ENCODE assay signal across 15 cellular contexts in genomic region chr1:21560916-21561638, GRCh38. TPM values are rescaled to one million over a fixed set of nuclear protein-coding genes. Genes with fewer than 3 reads are reported as not detected.
DNase-seq lines count a peak whose midpoint lies in the region; ATAC-seq, FAIRE-seq and TF ChIP-seq lines count a peak whose summit lies in the region.
"Had no signal": no experiment of that assay in that cellular context is flagged by ENCODE, and none has a peak within 500 bp of the region (broad histone marks: within the 10 kb centered on the region; RNA-seq: fewer than 3 reads in every experiment).

No MANE protein-coding gene starts in this region.

- no peak overlapping the region for H3K4me3 Mint-ChIP-seq in neural crest cell
- no peak overlapping the region for H3K4me3 Mint-ChIP-seq in activated CD8-positive, alpha-beta memory T cell treated with anti-CD3 and anti-CD28 coated beads, Interleukin-2, amount 10 ng/mL, durations not matched to agents 7 days and 5 days
- H3K4me3 Mint-ChIP-seq: CD14-positive monocyte; CD4-positive, alpha-beta memory T cell; H9 had no signal

- no TSS peak for BruUV-seq in K562 (replicated peaks; lab: Mats Ljungman, UMichigan)

- H3K4me1 ChIP-seq in HEK293 (ENCODE audit: control insufficient read depth, insufficient read depth, low read length) (no peaks in the 10 kb centered on the region), K562 (replicated peaks in 1 of 2; ENCODE audit: control insufficient read depth in 2 of 2, insufficient read depth in 2 of 2, low read length in 2 of 2) (peaks cover 9 to 22% of the 10 kb centered on the region in 2 experiments; a peak in 4 of 5 replicates), aorta (ENCODE audit: control insufficient read depth in 1 of 2, insufficient read depth in 2 of 2, low read length in 2 of 2) (no peaks in the 10 kb centered on the region), ovary (ENCODE audit: insufficient read depth) (no peaks in the 10 kb centered on the region)

- intact Hi-C loops in K562 (cut with micrococcal nuclease) (no loop called here), aorta (cut with DNase I) (no loop called here), ovary (cut with DNase I) (no loop called here)

- H3K27me3 Mint-ChIP-seq in neural crest cell (ENCODE audit: low read depth): no peaks in the 10 kb centered on the region
- peaks cover 9% of the 10 kb centered on the region for H3K27me3 Mint-ChIP-seq in activated CD8-positive, alpha-beta memory T cell treated with anti-CD3 and anti-CD28 coated beads, Interleukin-2, amount 10 ng/mL, durations not matched to agents 7 days and 5 days

- in situ Hi-C loops in K562 (cut with MboI): no loop called here

- TF ChIP-seq EP300 in K562 (IDR thresholded peaks at IDR 0.05; ENCODE audit: low read length) (no peak), ovary (IDR thresholded peaks at IDR 0.05) (no peak)

- no peak overlapping the region for H3K27ac ChIP-seq in HEK293 (ENCODE audit: extremely low read depth, low read depth, low read length)
- no peak overlapping the region for H3K27ac ChIP-seq in K562 (ENCODE audit: extremely low read depth, low read depth, low read length)
- no peak overlapping the region for H3K27ac ChIP-seq in aorta (ENCODE audit: low read depth in 1 of 2, low read length in 2 of 2)
- H3K27ac ChIP-seq in ovary: no peak overlapping the region
- H3K27ac ChIP-seq: BLaER1 had no signal

- CTCF ChIA-PET in HEK293 (lab: Yijun Ruan, JAX): interaction anchor here (0.6 to 1.1 kb wide), 6 partner anchors 12 to 350 kb away, joined by 3 to 5 read pairs (median 4); no protein-coding TSS in a partner anchor
- CTCF ChIA-PET in K562 (lab: Yijun Ruan, JAX; ENCODE audit: low intra/inter-chr PET ratio): no interaction called here
- CTCF ChIA-PET in activated CD8-positive, alpha-beta memory T cell treated with anti-CD3 and anti-CD28 coated beads, Interleukin-2, amount 10 ng/mL, durations not matched to agents 7 days and 5 days (lab: Charles Lee): no interaction called here

- H3K9me3 Mint-ChIP-seq in neural crest cell: no peaks in the 10 kb centered on the region
- H3K9me3 Mint-ChIP-seq in activated CD8-positive, alpha-beta memory T cell treated with anti-CD3 and anti-CD28 coated beads, Interleukin-2, amount 10 ng/mL, durations not matched to agents 7 days and 5 days (ENCODE audit: low read depth): no peaks in the 10 kb centered on the region
- H3K9me3 Mint-ChIP-seq: CD4-positive, alpha-beta memory T cell; H9 had no signal

- H3K36me3 Mint-ChIP-seq in neural crest cell (ENCODE audit: low read depth): no peaks in the 10 kb centered on the region
- H3K36me3 Mint-ChIP-seq in activated CD8-positive, alpha-beta memory T cell treated with anti-CD3 and anti-CD28 coated beads, Interleukin-2, amount 10 ng/mL, durations not matched to agents 7 days and 5 days: no peaks in the 10 kb centered on the region
- H3K36me3 Mint-ChIP-seq: CD14-positive monocyte; CD4-positive, alpha-beta memory T cell had no signal

- ATAC-seq in K562 (no peak), aorta (ENCODE audit: low FRiP score) (no peak)
- ATAC-seq in activated CD8-positive, alpha-beta memory T cell treated with anti-CD3 and anti-CD28 coated beads, Interleukin-2, amount 10 ng/mL, durations not matched to agents 7 days and 5 days: no peak

- H3K27me3 ChIP-seq in K562 (ENCODE audit: control insufficient read depth in 2 of 2, insufficient read depth in 2 of 2, low read length in 2 of 2) (peaks cover 25 to 63% of the 10 kb centered on the region in 2 experiments), aorta (ENCODE audit: control insufficient read depth in 1 of 2, insufficient read depth in 2 of 2, low read length in 1 of 2) (no peaks in the 10 kb centered on the region), ovary (no peaks in the 10 kb centered on the region)
- H3K27me3 ChIP-seq: BLaER1 had no signal

- H3K4me3 ChIP-seq in HEK293 (ENCODE audit: low read depth, low read length) (no peak overlapping the region), K562 (no peak overlapping the region), aorta (ENCODE audit: low read length in 2 of 2) (no peak overlapping the region), ovary (no peak overlapping the region)
- H3K4me3 ChIP-seq: BLaER1 had no signal

- no peaks in the 10 kb centered on the region for H3K9me3 ChIP-seq in HEK293 (ENCODE audit: control insufficient read depth, insufficient read depth, low read depth, low read length)
- H3K9me3 ChIP-seq in K562 (replicated peaks; ENCODE audit: control insufficient read depth, insufficient read depth, low read depth, low read length): no peaks in the 10 kb centered on the region
- no peaks in the 10 kb centered on the region for H3K9me3 ChIP-seq in aorta (ENCODE audit: control insufficient read depth, low read length)
- no peaks in the 10 kb centered on the region for H3K9me3 ChIP-seq in ovary
- H3K9me3 ChIP-seq: BLaER1 had no signal

- H3K9me1 ChIP-seq in K562 (ENCODE audit: control insufficient read depth, insufficient read depth, low read length): no peaks in the 10 kb centered on the region

- peak overlapping the region; percentile 62 for H3K27ac Mint-ChIP-seq in neural crest cell (ENCODE audit: unreplicated experiment)
- H3K27ac Mint-ChIP-seq in activated CD8-positive, alpha-beta memory T cell treated with anti-CD3 and anti-CD28 coated beads, Interleukin-2, amount 10 ng/mL, durations not matched to agents 7 days and 5 days: no peak overlapping the region
- H3K27ac Mint-ChIP-seq: CD14-positive monocyte; CD4-positive, alpha-beta memory T cell had no signal

- H3K79me2 ChIP-seq in K562 (ENCODE audit: control insufficient read depth, insufficient read depth, low read length): no peaks in the 10 kb centered on the region

- no peak for TF ChIP-seq RAD21 in K562 (CRISPR knock-in tag; conservative IDR thresholded peaks at IDR 0.05 in 1 of 2, IDR thresholded peaks at IDR 0.05 in 1 of 2)

- DNase-seq in K562 (ENCODE audit: extremely low read depth in 1 of 4, low spot score in 3 of 4) (no peak), neural crest cell (ENCODE audit: low read depth, low spot score) (no peak), aorta (peak; percentile 17 to 59), GM19239 (ENCODE audit: insufficient read length, low spot score) (no peak), ovary (no peak)
- DNase-seq in activated CD8-positive, alpha-beta memory T cell treated with anti-CD3 and anti-CD28 coated beads, Interleukin-2, amount 10 ng/mL, durations not matched to agents 7 days and 5 days: no peak
- DNase-seq: 8988T; CD4-positive, alpha-beta memory T cell; DMS79 treated with DMSO at 0.1 percent for 48 hours; GF-D8; GOT3; H9 had no signal

- no peaks in the 10 kb centered on the region for H3K4me1 Mint-ChIP-seq in neural crest cell
- H3K4me1 Mint-ChIP-seq in activated CD8-positive, alpha-beta memory T cell treated with anti-CD3 and anti-CD28 coated beads, Interleukin-2, amount 10 ng/mL, durations not matched to agents 7 days and 5 days: no peaks in the 10 kb centered on the region
- H3K4me1 Mint-ChIP-seq: CD14-positive monocyte; CD4-positive, alpha-beta memory T cell; H9 had no signal

- H4K20me1 ChIP-seq in K562 (replicated peaks; ENCODE audit: control insufficient read depth, insufficient read depth, low read length): peaks cover 4% of the 10 kb centered on the region

- H3K36me3 ChIP-seq in HEK293 (ENCODE audit: control insufficient read depth in 2 of 2, insufficient read depth in 1 of 2, low read length in 2 of 2): no peaks in the 10 kb centered on the region
- no peaks in the 10 kb centered on the region for H3K36me3 ChIP-seq in K562 (ENCODE audit: control insufficient read depth, insufficient read depth, low read length)
- H3K36me3 ChIP-seq in aorta (ENCODE audit: control insufficient read depth in 1 of 2, insufficient read depth in 2 of 2, low read length in 1 of 2): no peaks in the 10 kb centered on the region
- no peaks in the 10 kb centered on the region for H3K36me3 ChIP-seq in ovary
- H3K36me3 ChIP-seq: BLaER1 had no signal

- no peak for TF ChIP-seq CTCF in HEK293 (tag by site-specific recombination; IDR thresholded peaks at IDR 0.05)
- TF ChIP-seq CTCF in K562 (IDR thresholded peaks at IDR 0.05 in 2 of 3, conservative IDR thresholded peaks at IDR 0.05 in 1 of 3; ENCODE audit: insufficient read depth in 2 of 3, low read depth in 1 of 3, low read length in 3 of 3): no peak
- no peak for TF ChIP-seq CTCF in neural crest cell (conservative IDR thresholded peaks at IDR 0.05)
- TF ChIP-seq CTCF in ovary (IDR thresholded peaks at IDR 0.05): no peak

- FAIRE-seq in K562 (lab: Jason Lieb, UNC): no peak
- no peak for FAIRE-seq in GM19239 (lab: Jason Lieb, UNC)

- no peak for TF ChIP-seq POLR2A in K562 (conservative IDR thresholded peaks at IDR 0.05)
- no peak for TF ChIP-seq POLR2A in ovary (IDR thresholded peaks at IDR 0.05)

- H3K4me2 ChIP-seq in K562 (ENCODE audit: insufficient read depth, low read length): no peak overlapping the region
- H3K4me2 ChIP-seq: BLaER1 had no signal

- no peak overlapping the region for H2AFZ ChIP-seq in K562 (ENCODE audit: low read depth, low read length)

- 12% methylated on average over 12 of the region's 12 CpGs for WGBS in K562 (ENCODE audit: insufficient coverage, low coverage, missing lambda C conversion rate)
- WGBS in aorta, 2 donors: 91 to 94% methylated on average over 12 of the region's 12 CpGs
- 89 to 94% (median 93%) methylated on average over 12 of the region's 12 CpGs for WGBS in ovary, 3 donors

- no peak overlapping the region for H3K9ac ChIP-seq in K562 (ENCODE audit: insufficient read depth in 1 of 2, low read depth in 2 of 2, low read length in 2 of 2)
- H3K9ac ChIP-seq: BLaER1 had no signal

- POLR2A ChIA-PET in HEK293 (lab: Yijun Ruan, JAX) (no interaction called here), K562 (lab: Yijun Ruan, JAX) (interaction anchor here (0.7 to 1.0 kb wide), 2 partner anchors 13 to 428 kb away, joined by 3 to 4 read pairs; no protein-coding TSS in a partner anchor)

RNA-seq across cellular contexts. Expression of gene ALPL, which starts 51.9 kb away (rescaled TPM):
- total RNA-seq in K562 (2011; cell fraction: chromatin; rRNA removed; ENCODE audit: low replicate concordance): 0.40 and 0.95 TPM in 2 replicates
- 0.13 and 0.33 TPM in 2 replicates for total RNA-seq in K562 (2011; cell fraction: nucleolus; rRNA removed)
- 0.29 and 0.38 TPM in 2 replicates for total RNA-seq in K562 (2011; cell fraction: nucleoplasm; rRNA removed)
- 0.12 and 0.14 TPM in 2 replicates for total RNA-seq in K562 (2014; rRNA removed)
- not detected in 2 replicates for total RNA-seq in K562 (2014; rRNA removed; fragmentation: Illumina TruSeq; extraction: Trizol)
- not detected in 2 replicates for total RNA-seq in K562 (2015; rRNA removed; fragmentation: Illumina TruSeq; extraction: Trizol)
- 0.22 and 0.38 TPM in 2 replicates for total RNA-seq in K562 (2021)
- polyA plus RNA-seq in K562 (2011; rRNA removed): 0.18 and 0.49 TPM in 2 replicates
- 0.37 and 0.40 TPM in 2 replicates for polyA plus RNA-seq in K562 (2011; cell fraction: cytosol; rRNA removed)
- 0.16 and 0.18 TPM in 2 replicates for polyA plus RNA-seq in K562 (2011; cell fraction: nucleus; rRNA removed)
- polyA plus RNA-seq in K562 (2012): 0.18 and 0.25 TPM in 2 replicates
- polyA plus RNA-seq in K562 (2014; fragmentation: Illumina TruSeq; extraction: Trizol): 0.11 and 0.22 TPM in 2 replicates
- under 1 TPM in 1 of 2 experiments, not detected in 1; 0.04 TPM for polyA plus RNA-seq in K562 (2014; fragmentation: Nextera tagmentation; extraction: Ambion mirVana)
- 0.07 TPM in 1 of 2 replicates, not detected in the other for polyA plus RNA-seq in K562 (2014; rRNA removed)
- 0.07 and 0.15 TPM in 2 replicates for polyA minus RNA-seq in K562 (2011; rRNA and poly(A)+ RNA removed)
- polyA minus RNA-seq in K562 (2011; cell fraction: cytosol; rRNA and poly(A)+ RNA removed): not detected in 2 replicates
- polyA minus RNA-seq in K562 (2011; cell fraction: nucleus; rRNA and poly(A)+ RNA removed): 0.56 TPM in 1 of 2 replicates, not detected in the other
- 16.7 TPM in 2 replicates for total RNA-seq in neural crest cell
- total RNA-seq in aorta: 10 to 100 TPM in 1 of 2 donors, 1 to 10 TPM in 1; 6.7 to 22.3 TPM
- 1 to 10 TPM; 2.5 to 4.3 TPM for polyA plus RNA-seq in aorta
- not detected for total RNA-seq in activated CD8-positive, alpha-beta memory T cell treated with anti-CD3 and anti-CD28 coated beads, Interleukin-2, amount 10 ng/mL, durations not matched to agents 7 days and 5 days
- total RNA-seq in ovary: 1 to 10 TPM; 1.2 to 5.3 (median 3.3) TPM
- polyA plus RNA-seq in ovary: 1 to 10 TPM; 4.1 to 9.2 TPM
- total RNA-seq: CD4-positive, alpha-beta memory T cell had no signal
- polyA plus RNA-seq: CD14-positive monocyte; CD4-positive, alpha-beta memory T cell had no signal

Comparison
In these comparisons a context has a peak if more than half of its experiments do, and no peak if none do; other contexts are left out.
1. DNase-seq: peak in aorta (2 of 2); none in K562 (0 of 4), neural crest cell (single experiment), GM19239 (single experiment), activated CD8-positive, alpha-beta memory T cell treated with anti-CD3 and anti-CD28 coated beads, Interleukin-2, amount 10 ng/mL, durations not matched to agents 7 days and 5 days (single experiment) and ovary (0 of 5).
2. Of the 44 proteins assayed by ChIP-seq in both K562 and HEK293: peak only in K562: none; only in HEK293: none; in both: ZNF121; in neither: 43.